In genomic region chr1:151939789-151940188, GRCh38 we compare ENCODE assay signal across 26 cellular contexts.
"Had no signal": no experiment of that assay in that cellular context is flagged by ENCODE, and none has a peak within 500 bp of the region (broad histone marks: within the 10 kb centered on the region; RNA-seq: fewer than 3 reads in every experiment).

No MANE protein-coding gene starts in this region.

- H3K36me3 Mint-ChIP-seq: naive B cell; natural killer cell treated with Interleukin-12 subunit alpha and Interleukin-12 subunit beta and Interleukin-15 and Interleukin-18, amount 100 ng/mL, for 72 hours had no signal

- H3K36me3 ChIP-seq: lower lobe of right lung, prostate gland, right atrium auricular region, suprapubic skin, transverse colon, upper lobe of right lung, vagina had no signal

- H3K27ac ChIP-seq: lower lobe of right lung, parathyroid adenoma, prostate gland, suprapubic skin, upper lobe of right lung, vagina had no signal

- H3K4me1 ChIP-seq: parathyroid adenoma had no signal

- H3K9me3 Mint-ChIP-seq: effector memory CD8-positive, alpha-beta T cell; naive B cell; natural killer cell treated with Interleukin-12 subunit alpha and Interleukin-12 subunit beta and Interleukin-15 and Interleukin-18, amount 100 ng/mL, for 72 hours; neural crest cell; stimulated activated naive CD8-positive, alpha-beta T cell treated with anti-CD3 and anti-CD28 coated beads, Interleukin-15, amount 100 ng/mL, for 72 hours had no signal

- H3K9me3 ChIP-seq: lower lobe of right lung, prostate gland, right atrium auricular region, suprapubic skin, transverse colon, upper lobe of right lung, vagina had no signal

- DNase-seq: cortex of kidney; effector memory CD8-positive, alpha-beta T cell; hypothalamus; left ventricle myocardium superior; lower lobe of right lung; naive B cell; stimulated activated CD4-positive, alpha-beta T cell treated with anti-CD3 and anti-CD28 coated beads, Interleukin-12 subunit alpha, Interleukin-12 subunit beta, amount 100 ng/mL, for 4 hours; stimulated activated CD4-positive, alpha-beta T cell treated with anti-CD3 and anti-CD28 coated beads, Interleukin-1b, Interleukin-23, amount 100 ng/mL, for 48 hours; stimulated activated CD4-positive, alpha-beta T cell treated with anti-CD3 and anti-CD28 coated beads, Interleukin-4, amount 100 ng/mL, for 1 hour; stimulated activated CD8-positive, alpha-beta memory T cell treated with anti-CD3 and anti-CD28 coated beads, Interleukin-4, amount 100 ng/mL, for 48 hours; stimulated activated naive CD4-positive, alpha-beta T cell; stimulated activated naive CD8-positive, alpha-beta T cell treated with anti-CD3 and anti-CD28 coated beads, Interleukin-15, amount 100 ng/mL, for 72 hours; transverse colon; upper lobe of right lung had no signal

- FAIRE-seq: endometrium, frontal cortex, keratinocyte had no signal

- ATAC-seq: effector memory CD8-positive, alpha-beta T cell; left ventricle myocardium superior; lower lobe of right lung; natural killer cell treated with Interleukin-12 subunit alpha and Interleukin-12 subunit beta and Interleukin-15 and Interleukin-18, amount 100 ng/mL, for 72 hours; sciatic nerve; stimulated activated naive CD8-positive, alpha-beta T cell treated with anti-CD3 and anti-CD28 coated beads, Interleukin-15, amount 100 ng/mL, for 72 hours had no signal

- H3K4me3 Mint-ChIP-seq: effector memory CD8-positive, alpha-beta T cell; naive B cell; natural killer cell treated with Interleukin-12 subunit alpha and Interleukin-12 subunit beta and Interleukin-15 and Interleukin-18, amount 100 ng/mL, for 72 hours; neural crest cell; stimulated activated naive CD8-positive, alpha-beta T cell treated with anti-CD3 and anti-CD28 coated beads, Interleukin-15, amount 100 ng/mL, for 72 hours had no signal

- H3K4me3 ChIP-seq: lower lobe of right lung, prostate gland, right atrium auricular region, smooth muscle cell, suprapubic skin, transverse colon, upper lobe of right lung, vagina had no signal

- H3K27ac Mint-ChIP-seq: naive B cell; natural killer cell treated with Interleukin-12 subunit alpha and Interleukin-12 subunit beta and Interleukin-15 and Interleukin-18, amount 100 ng/mL, for 72 hours had no signal
